20 cellular contexts compared by ENCODE assay signal in genomic region chr22:24005201-24005600, GRCh38. TPM values are rescaled to one million over a fixed set of nuclear protein-coding genes. Genes with fewer than 3 reads are reported as not detected.
DNase-seq lines count a peak whose midpoint lies in the region; TF ChIP-seq lines count a peak whose summit lies in the region.
"Had no signal": no experiment of that assay in that cellular context is flagged by ENCODE, and none has a peak within 500 bp of the region (broad histone marks: within the 10 kb centered on the region; RNA-seq: fewer than 3 reads in every experiment).

GSTT4 (minus strand) TSS chr22:24005453; CDS start chr22:24005356, 97 bp downstream.

- H3K36me3 Mint-ChIP-seq in immature natural killer cell: no peaks in the 10 kb centered on the region

- H3K27ac Mint-ChIP-seq in immature natural killer cell: peak within 1 kb of the TSS in 1 of 6 donors; percentile 42
- H3K27ac Mint-ChIP-seq: activated naive CD8-positive, alpha-beta T cell treated with anti-CD3 and anti-CD28 coated beads, Interleukin-2, amount 10 ng/mL, durations not matched to agents 7 days and 5 days had no signal

- no peak within 1 kb of the TSS for H3K4me3 Mint-ChIP-seq in immature natural killer cell
- H3K4me3 Mint-ChIP-seq: activated naive CD8-positive, alpha-beta T cell treated with anti-CD3 and anti-CD28 coated beads, Interleukin-2, amount 10 ng/mL, durations not matched to agents 7 days and 5 days had no signal

- WGBS in sigmoid colon, 2 donors: 84 to 87% methylated on average over 6 of the region's 6 CpGs
- 55 to 72% methylated on average over 6 of the region's 6 CpGs for WGBS in testis, 2 donors

- intact Hi-C loops in left ventricle myocardium inferior (cut with micrococcal nuclease): no loop called here
- intact Hi-C loops in sigmoid colon (cut with DNase I): no loop called here
- intact Hi-C loops in testis (cut with DNase I; ENCODE audit: low total_unique reads): no loop called here

- CTCF ChIA-PET in GM10248 (lab: Yijun Ruan, JAX): interaction anchor here (1.0 to 1.8 kb wide), 2 partner anchors 32 to 226 kb away, joined by 3 to 5 read pairs; no protein-coding TSS in a partner anchor

- no peak for TF ChIP-seq EP300 in sigmoid colon (IDR thresholded peaks at IDR 0.05)

- no peaks in the 10 kb centered on the region for H3K9me3 Mint-ChIP-seq in immature natural killer cell

- H3K27me3 ChIP-seq in left ventricle myocardium inferior (ENCODE audit: low read depth) (no peaks in the 10 kb centered on the region), sigmoid colon (no peaks in the 10 kb centered on the region), testis (no peaks in the 10 kb centered on the region)
- H3K27me3 ChIP-seq: BE2C, esophagus squamous epithelium, upper lobe of right lung had no signal

- POLR2A ChIA-PET in GM10248 (lab: Yijun Ruan, JAX): no interaction called here

- H3K36me3 ChIP-seq in left ventricle myocardium inferior (no peaks in the 10 kb centered on the region), sigmoid colon (no peaks in the 10 kb centered on the region), testis (ENCODE audit: low read depth, missing control alignments) (no peaks in the 10 kb centered on the region)
- H3K36me3 ChIP-seq: BE2C, esophagus squamous epithelium, lower lobe of right lung, upper lobe of right lung had no signal

- H3K27me3 Mint-ChIP-seq in immature natural killer cell (ENCODE audit: low read depth in 3 of 3): peaks cover 0 to 8% (median 3%) of the 10 kb centered on the region in 3 donors
- H3K27me3 Mint-ChIP-seq: activated naive CD8-positive, alpha-beta T cell treated with anti-CD3 and anti-CD28 coated beads, Interleukin-2, amount 10 ng/mL, durations not matched to agents 7 days and 5 days had no signal

- H3K9me3 ChIP-seq in left ventricle myocardium inferior (replicated peaks) (no peaks in the 10 kb centered on the region), sigmoid colon (no peaks in the 10 kb centered on the region), testis (no peaks in the 10 kb centered on the region)
- H3K9me3 ChIP-seq: BE2C, esophagus squamous epithelium, lower lobe of right lung, upper lobe of right lung had no signal

- no peak within 1 kb of the TSS for H3K4me3 ChIP-seq in cardiac fibroblast (replicated peaks in 1 of 2; ENCODE audit: low read depth in 2 of 2, low read length in 2 of 2)
- H3K4me3 ChIP-seq in left ventricle myocardium inferior: no peak within 1 kb of the TSS
- H3K4me3 ChIP-seq in sigmoid colon: no peak within 1 kb of the TSS
- H3K4me3 ChIP-seq in testis: no peak within 1 kb of the TSS
- H3K4me3 ChIP-seq: esophagus squamous epithelium, lower lobe of right lung, upper lobe of right lung had no signal

- peaks cover 2 to 3% of the 10 kb centered on the region in 2 donors for H3K4me1 Mint-ChIP-seq in immature natural killer cell

- TF ChIP-seq CTCF in GM13977 (IDR thresholded peaks at IDR 0.05; ENCODE audit: extremely low read depth, insufficient read depth, missing control alignments) (no peak), cardiac fibroblast (IDR thresholded peaks at IDR 0.05; ENCODE audit: low read depth, low read length) (no peak), left ventricle myocardium inferior (IDR thresholded peaks at IDR 0.05; ENCODE audit: borderline replicate concordance) (no peak), sigmoid colon (IDR thresholded peaks at IDR 0.05) (no peak), GM10248 (IDR thresholded peaks at IDR 0.05; ENCODE audit: control extremely low read depth, extremely low read depth, low read depth, missing control alignments) (no peak), testis (IDR thresholded peaks at IDR 0.05) (no peak)

- peak; percentile 22 for DNase-seq in GM13977 (ENCODE audit: low spot score)
- DNase-seq in cardiac fibroblast (ENCODE audit: low read depth in 2 of 2): peak; percentile 43 to 57
- peak; percentile 88 for DNase-seq in left ventricle myocardium inferior
- DNase-seq in sigmoid colon: peak; percentile 71
- no peak for DNase-seq in GM10248 (ENCODE audit: extremely low spot score)
- DNase-seq in testis: no peak
- no peak for DNase-seq in immature natural killer cell
- DNase-seq in NK-92 (lab: John Stamatoyannopoulos, UW; ENCODE audit: unreplicated experiment): no peak
- DNase-seq: activated CD4-positive, CD25-positive, alpha-beta regulatory T cell; activated naive CD8-positive, alpha-beta T cell treated with anti-CD3 and anti-CD28 coated beads, Interleukin-2, amount 10 ng/mL, durations not matched to agents 7 days and 5 days; BE2C; DND-41; esophagus squamous epithelium; KBM-7; lower lobe of right lung; NCI-H1436 treated with DMSO at 0.1 percent for 48 hours; T-helper 1 cell; upper lobe of right lung had no signal

- H3K4me1 ChIP-seq in left ventricle myocardium inferior: peaks cover 27% of the 10 kb centered on the region
- peaks cover 0 to 10% (median 4%) of the 10 kb centered on the region in 4 donors for H3K4me1 ChIP-seq in sigmoid colon
- peaks cover 4% of the 10 kb centered on the region for H3K4me1 ChIP-seq in testis
- H3K4me1 ChIP-seq: BE2C, lower lobe of right lung, upper lobe of right lung had no signal

- peak within 1 kb of the TSS; percentile 82 for H3K27ac ChIP-seq in left ventricle myocardium inferior (replicated peaks)
- H3K27ac ChIP-seq in sigmoid colon: peak within 1 kb of the TSS; percentile 39 to 66 (median 54)
- H3K27ac ChIP-seq in testis: no peak within 1 kb of the TSS
- H3K27ac ChIP-seq: esophagus squamous epithelium, lower lobe of right lung, upper lobe of right lung had no signal

- in situ Hi-C loops in GM13977 (cut with MboI; ENCODE audit: low pct_unique_long_range_greater_than_20kb, low sequenced_read_pairs, unreplicated experiment): no loop called here

- TF ChIP-seq POLR2A in sigmoid colon (IDR thresholded peaks at IDR 0.05) (no peak), testis (IDR thresholded peaks at IDR 0.05) (no peak)

RNA-seq across cellular contexts. Expression of gene GSTT4, which starts in this region (rescaled TPM):
- total RNA-seq in left ventricle myocardium inferior (not detected), sigmoid colon (not detected), testis (1 to 10 TPM; 3.0 to 7.6 TPM)
- polyA plus RNA-seq in sigmoid colon (not detected), testis (ENCODE audit: insufficient read depth, low read depth, low replicate concordance) (22.8 TPM), immature natural killer cell (not detected)
- total RNA-seq: activated naive CD8-positive, alpha-beta T cell treated with anti-CD3 and anti-CD28 coated beads, Interleukin-2, amount 10 ng/mL, durations not matched to agents 7 days and 5 days; esophagus squamous epithelium; lower lobe of right lung; NCI-H460; osteocyte; upper lobe of right lung had no signal

Comparison
In these comparisons a context has a peak if more than half of its experiments do, and no peak if none do; other contexts are left out.
1. RNA of gene GSTT4 (polyA plus RNA-seq): 22.8 TPM in testis (single experiment); not detected in sigmoid colon and not detected in immature natural killer cell; every median in the first group is over 10 times any median in the second.
2. Peak in DNase-seq and H3K27ac ChIP-seq in left ventricle myocardium inferior; RNA of the gene not detected or under 1 TPM.
3. Peak in DNase-seq and H3K27ac ChIP-seq in sigmoid colon; RNA of the gene not detected or under 1 TPM.
4. DNase-seq: peak in GM13977 (single experiment) and cardiac fibroblast (2 of 2); none in GM10248 (single experiment), testis (single experiment), immature natural killer cell (0 of 3) and NK-92 (single experiment).